In genomic region chr12:31206038-31206670, GRCh38 we compare ENCODE assay signal across 1 cellular context.
TF ChIP-seq lines count a peak whose summit lies in the region.

No MANE protein-coding gene starts in this region.

TF ChIP-seq in GM23338, 12 proteins besides CTCF, POLR2A, EP300 and RAD21:
- TF ChIP-seq, protein P1, sequence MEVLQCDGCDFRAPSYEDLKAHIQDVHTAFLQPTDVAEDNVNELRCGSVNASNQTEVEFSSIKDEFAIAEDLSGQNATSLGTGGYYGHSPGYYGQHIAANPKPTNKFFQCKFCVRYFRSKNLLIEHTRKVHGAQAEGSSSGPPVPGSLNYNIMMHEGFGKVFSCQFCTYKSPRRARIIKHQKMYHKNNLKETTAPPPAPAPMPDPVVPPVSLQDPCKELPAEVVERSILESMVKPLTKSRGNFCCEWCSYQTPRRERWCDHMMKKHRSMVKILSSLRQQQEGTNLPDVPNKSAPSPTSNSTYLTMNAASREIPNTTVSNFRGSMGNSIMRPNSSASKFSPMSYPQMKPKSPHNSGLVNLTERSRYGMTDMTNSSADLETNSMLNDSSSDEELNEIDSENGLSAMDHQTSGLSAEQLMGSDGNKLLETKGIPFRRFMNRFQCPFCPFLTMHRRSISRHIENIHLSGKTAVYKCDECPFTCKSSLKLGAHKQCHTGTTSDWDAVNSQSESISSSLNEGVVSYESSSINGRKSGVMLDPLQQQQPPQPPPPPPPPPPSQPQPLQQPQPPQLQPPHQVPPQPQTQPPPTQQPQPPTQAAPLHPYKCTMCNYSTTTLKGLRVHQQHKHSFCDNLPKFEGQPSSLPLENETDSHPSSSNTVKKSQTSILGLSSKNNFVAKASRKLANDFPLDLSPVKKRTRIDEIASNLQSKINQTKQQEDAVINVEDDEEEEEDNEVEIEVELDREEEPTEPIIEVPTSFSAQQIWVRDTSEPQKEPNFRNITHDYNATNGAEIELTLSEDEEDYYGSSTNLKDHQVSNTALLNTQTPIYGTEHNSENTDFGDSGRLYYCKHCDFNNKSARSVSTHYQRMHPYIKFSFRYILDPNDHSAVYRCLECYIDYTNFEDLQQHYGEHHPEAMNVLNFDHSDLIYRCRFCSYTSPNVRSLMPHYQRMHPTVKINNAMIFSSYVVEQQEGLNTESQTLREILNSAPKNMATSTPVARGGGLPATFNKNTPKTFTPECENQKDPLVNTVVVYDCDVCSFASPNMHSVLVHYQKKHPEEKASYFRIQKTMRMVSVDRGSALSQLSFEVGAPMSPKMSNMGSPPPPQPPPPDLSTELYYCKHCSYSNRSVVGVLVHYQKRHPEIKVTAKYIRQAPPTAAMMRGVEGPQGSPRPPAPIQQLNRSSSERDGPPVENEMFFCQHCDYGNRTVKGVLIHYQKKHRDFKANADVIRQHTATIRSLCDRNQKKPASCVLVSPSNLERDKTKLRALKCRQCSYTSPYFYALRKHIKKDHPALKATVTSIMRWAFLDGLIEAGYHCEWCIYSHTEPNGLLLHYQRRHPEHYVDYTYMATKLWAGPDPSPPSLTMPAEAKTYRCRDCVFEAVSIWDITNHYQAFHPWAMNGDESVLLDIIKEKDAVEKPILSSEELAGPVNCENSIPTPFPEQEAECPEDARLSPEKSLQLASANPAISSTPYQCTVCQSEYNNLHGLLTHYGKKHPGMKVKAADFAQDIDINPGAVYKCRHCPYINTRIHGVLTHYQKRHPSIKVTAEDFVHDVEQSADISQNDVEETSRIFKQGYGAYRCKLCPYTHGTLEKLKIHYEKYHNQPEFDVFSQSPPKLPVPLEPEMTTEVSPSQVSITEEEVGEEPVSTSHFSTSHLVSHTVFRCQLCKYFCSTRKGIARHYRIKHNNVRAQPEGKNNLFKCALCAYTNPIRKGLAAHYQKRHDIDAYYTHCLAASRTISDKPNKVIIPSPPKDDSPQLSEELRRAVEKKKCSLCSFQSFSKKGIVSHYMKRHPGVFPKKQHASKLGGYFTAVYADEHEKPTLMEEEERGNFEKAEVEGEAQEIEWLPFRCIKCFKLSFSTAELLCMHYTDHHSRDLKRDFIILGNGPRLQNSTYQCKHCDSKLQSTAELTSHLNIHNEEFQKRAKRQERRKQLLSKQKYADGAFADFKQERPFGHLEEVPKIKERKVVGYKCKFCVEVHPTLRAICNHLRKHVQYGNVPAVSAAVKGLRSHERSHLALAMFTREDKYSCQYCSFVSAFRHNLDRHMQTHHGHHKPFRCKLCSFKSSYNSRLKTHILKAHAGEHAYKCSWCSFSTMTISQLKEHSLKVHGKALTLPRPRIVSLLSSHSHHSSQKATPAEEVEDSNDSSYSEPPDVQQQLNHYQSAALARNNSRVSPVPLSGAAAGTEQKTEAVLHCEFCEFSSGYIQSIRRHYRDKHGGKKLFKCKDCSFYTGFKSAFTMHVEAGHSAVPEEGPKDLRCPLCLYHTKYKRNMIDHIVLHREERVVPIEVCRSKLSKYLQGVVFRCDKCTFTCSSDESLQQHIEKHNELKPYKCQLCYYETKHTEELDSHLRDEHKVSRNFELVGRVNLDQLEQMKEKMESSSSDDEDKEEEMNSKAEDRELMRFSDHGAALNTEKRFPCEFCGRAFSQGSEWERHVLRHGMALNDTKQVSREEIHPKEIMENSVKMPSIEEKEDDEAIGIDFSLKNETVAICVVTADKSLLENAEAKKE (CRISPR knock-in tag; IDR thresholded peaks at IDR 0.05), result 0 out of 2 replicates have a peak, but pooled peaks have one; percentile 6
- no peak for TF ChIP-seq ZNF114 (CRISPR knock-in tag; IDR thresholded peaks at IDR 0.05)
- 0 out of 2 replicates have a peak, but pooled peaks have one; percentile 9 for TF ChIP-seq CREB1 (CRISPR knock-in tag; IDR thresholded peaks at IDR 0.05; ENCODE audit: low read depth)
